ENCODE assay signal across 8 cellular contexts in the genomic region with DNA sequence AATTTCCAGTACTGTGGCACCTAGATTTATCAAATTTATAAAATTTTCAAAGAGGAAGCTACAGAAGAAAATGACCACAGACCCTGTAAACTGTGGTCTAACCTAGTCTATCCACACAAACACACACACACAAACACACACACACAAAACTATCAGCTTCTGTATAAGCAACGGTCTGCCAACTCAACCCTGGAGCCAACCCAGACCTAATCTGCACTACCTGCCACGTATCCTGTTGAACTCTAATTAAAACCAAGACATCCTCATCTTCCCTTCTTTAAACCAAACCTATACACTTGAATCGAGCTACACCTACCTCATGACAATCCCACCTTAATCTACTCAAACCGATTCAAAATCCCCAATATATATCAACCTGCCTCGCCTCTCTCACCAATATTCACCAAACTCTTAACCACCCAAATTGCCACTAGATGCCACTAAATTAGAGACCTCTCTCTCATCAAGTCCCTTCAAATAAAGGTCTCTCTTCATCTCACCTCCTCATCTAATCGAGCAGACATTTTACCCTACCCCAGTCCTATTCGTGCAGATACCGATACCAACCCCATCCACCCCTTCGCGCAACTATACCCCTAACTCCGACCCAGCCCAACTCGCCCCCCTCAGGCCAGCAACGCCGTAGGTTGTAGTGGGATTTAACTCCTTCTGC. TPM values are rescaled to one million over a fixed set of nuclear protein-coding genes. Genes with fewer than 3 reads are reported as not detected.
DNase-seq lines count a peak whose midpoint lies in the region; ATAC-seq and TF ChIP-seq lines count a peak whose summit lies in the region.

No MANE protein-coding gene starts in this region.

- H3K4me3 ChIP-seq in Peyer's patch (peak overlapping the region; percentile 76 to 100 (median 95)), right cardiac atrium (ENCODE audit: low read length) (peak overlapping the region; percentile 86), stomach smooth muscle (ENCODE audit: low read length in 2 of 2) (peak overlapping the region; percentile 85 to 99)

- H3K9me3 ChIP-seq in Peyer's patch (no peaks in the 10 kb centered on the region), right cardiac atrium (ENCODE audit: control insufficient read depth, low read length) (no peaks in the 10 kb centered on the region), stomach smooth muscle (ENCODE audit: control insufficient read depth in 2 of 2, low read length in 2 of 2) (no peaks in the 10 kb centered on the region)

- intact Hi-C loops in right cardiac atrium (cut with DNase I): no loop called here

- H3K27ac ChIP-seq in Peyer's patch: peak overlapping the region; percentile 93 to 100 (median 97)
- peak overlapping the region; percentile 99 for H3K27ac ChIP-seq in right cardiac atrium (ENCODE audit: low read length)
- peak overlapping the region; percentile 96 for H3K27ac ChIP-seq in stomach smooth muscle (ENCODE audit: low read length)

- DNase-seq in Peyer's patch (no peak), right cardiac atrium (peak in 1 of 3 donors; percentile 52), 8988T (no peak), NCI-H1092 treated with DMSO at 0.1 percent for 48 hours (lab: John Stamatoyannopoulos, UW) (no peak), DMS153 (lab: John Stamatoyannopoulos, UW) (no peak), nucleus accumbens (lab: John Stamatoyannopoulos, UW) (no peak)

- H3K9ac ChIP-seq in stomach smooth muscle (ENCODE audit: low read length in 2 of 2): peak overlapping the region; percentile 93 to 99

- H3K27me3 ChIP-seq in Peyer's patch: no peaks in the 10 kb centered on the region
- no peaks in the 10 kb centered on the region for H3K27me3 ChIP-seq in right cardiac atrium (ENCODE audit: control insufficient read depth, insufficient read depth)
- no peaks in the 10 kb centered on the region for H3K27me3 ChIP-seq in stomach smooth muscle (ENCODE audit: control insufficient read depth in 1 of 2, insufficient read depth in 2 of 2, low read length in 2 of 2)

- under 1% methylated on average over 14 of the region's 14 CpGs for WGBS in right cardiac atrium

- H3K36me3 ChIP-seq in Peyer's patch: peaks cover 0 to 59% (median 3%) of the 10 kb centered on the region in 3 donors
- H3K36me3 ChIP-seq in stomach smooth muscle (ENCODE audit: control insufficient read depth in 2 of 2, insufficient read depth in 2 of 2, low read length in 2 of 2): peaks cover 30 to 32% of the 10 kb centered on the region in 2 donors

- TF ChIP-seq CTCF in Peyer's patch (IDR thresholded peaks at IDR 0.05): no peak

- no peak for TF ChIP-seq POLR2A in Peyer's patch (IDR thresholded peaks at IDR 0.05)

- ATAC-seq in GM19043 (IDR thresholded peaks at IDR 0.05; ENCODE audit: low read depth, unreplicated experiment) (peak; percentile 27), right cardiac atrium (no peak)

- peaks cover 6 to 27% (median 10%) of the 10 kb centered on the region in 4 donors for H3K4me1 ChIP-seq in Peyer's patch
- peaks cover 3% of the 10 kb centered on the region for H3K4me1 ChIP-seq in right cardiac atrium (ENCODE audit: control insufficient read depth, insufficient read depth, low read length)
- H3K4me1 ChIP-seq in stomach smooth muscle (ENCODE audit: control insufficient read depth, insufficient read depth, low read length): peaks cover 18% of the 10 kb centered on the region

RNA-seq across cellular contexts. Expression of a gene that starts 0.8 kb away (rescaled TPM):
- total RNA-seq in Peyer's patch (100 to 1,000 TPM; 130 to 281 (median 238) TPM), right cardiac atrium (10 to 100 TPM; 78.9 to 87.8 (median 84.8) TPM)
- 67.1 TPM for polyA plus RNA-seq in right cardiac atrium

RNA-seq across cellular contexts. Expression of a gene that starts 1.2 kb away (rescaled TPM):
- total RNA-seq in Peyer's patch: 10 to 100 TPM in 3 of 4 donors, 1 to 10 TPM in 1; 5.0 to 30.3 (median 18.8) TPM
- total RNA-seq in right cardiac atrium: 10 to 100 TPM; 30.2 to 43.9 (median 41.2) TPM
- 27.3 TPM for polyA plus RNA-seq in right cardiac atrium

RNA-seq across cellular contexts. Expression of a gene that starts 10.7 kb away (rescaled TPM):
- total RNA-seq in Peyer's patch (not detected), right cardiac atrium (not detected)
- polyA plus RNA-seq in right cardiac atrium: not detected

RNA-seq across cellular contexts. Expression of a gene that starts 24.9 kb away (rescaled TPM):
- total RNA-seq in Peyer's patch (not detected), right cardiac atrium (not detected)
- not detected for polyA plus RNA-seq in right cardiac atrium

RNA-seq across cellular contexts. Expression of a gene that starts 36.8 kb away (rescaled TPM):
- 10 to 100 TPM in 1 of 4 donors, 1 to 10 TPM in 3; 1.1 to 12.4 (median 5.5) TPM for total RNA-seq in Peyer's patch
- total RNA-seq in right cardiac atrium: 1 to 10 TPM in 3 of 4 donors, under 1 TPM in 1; 0.95 to 2.3 (median 2.2) TPM
- 2.5 TPM for polyA plus RNA-seq in right cardiac atrium
